2 cellular contexts compared by ENCODE assay signal in the genomic region with DNA sequence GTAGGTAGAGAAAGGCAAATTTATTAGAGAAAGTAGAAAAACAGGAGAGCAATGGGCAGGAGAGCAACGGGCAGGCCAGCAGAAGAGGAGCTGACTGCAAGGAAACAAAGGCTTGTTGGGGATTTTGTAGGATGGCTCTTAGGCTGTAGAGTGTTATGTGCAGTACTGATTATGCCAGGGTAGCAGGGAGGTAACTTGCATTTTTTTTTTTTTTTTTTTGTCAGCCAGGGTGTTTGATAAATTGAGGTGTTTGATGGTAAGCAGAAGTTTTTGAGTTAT.
TF ChIP-seq lines count a peak whose summit lies in the region.

No MANE protein-coding gene starts in this region.

TF ChIP-seq in HEK293, 187 proteins besides CTCF, POLR2A, EP300 and RAD21:
- TF ChIP-seq ZBTB11 (tag by site-specific recombination; conservative IDR thresholded peaks at IDR 0.05; ENCODE audit: low read depth): no peak
- no peak for TF ChIP-seq ZNF660 (tag by site-specific recombination; IDR thresholded peaks at IDR 0.05)
- TF ChIP-seq PRDM1 (tag by site-specific recombination; IDR thresholded peaks at IDR 0.05): 0 out of 2 replicates have a peak, but pooled peaks have one; percentile 5
- TF ChIP-seq ZNF175 (tag by site-specific recombination; IDR thresholded peaks at IDR 0.05): no peak
- TF ChIP-seq ZNF558 (tag by site-specific recombination; IDR thresholded peaks at IDR 0.05): 0 out of 2 replicates have a peak, but pooled peaks have one; percentile 40
- TF ChIP-seq, protein P1, sequence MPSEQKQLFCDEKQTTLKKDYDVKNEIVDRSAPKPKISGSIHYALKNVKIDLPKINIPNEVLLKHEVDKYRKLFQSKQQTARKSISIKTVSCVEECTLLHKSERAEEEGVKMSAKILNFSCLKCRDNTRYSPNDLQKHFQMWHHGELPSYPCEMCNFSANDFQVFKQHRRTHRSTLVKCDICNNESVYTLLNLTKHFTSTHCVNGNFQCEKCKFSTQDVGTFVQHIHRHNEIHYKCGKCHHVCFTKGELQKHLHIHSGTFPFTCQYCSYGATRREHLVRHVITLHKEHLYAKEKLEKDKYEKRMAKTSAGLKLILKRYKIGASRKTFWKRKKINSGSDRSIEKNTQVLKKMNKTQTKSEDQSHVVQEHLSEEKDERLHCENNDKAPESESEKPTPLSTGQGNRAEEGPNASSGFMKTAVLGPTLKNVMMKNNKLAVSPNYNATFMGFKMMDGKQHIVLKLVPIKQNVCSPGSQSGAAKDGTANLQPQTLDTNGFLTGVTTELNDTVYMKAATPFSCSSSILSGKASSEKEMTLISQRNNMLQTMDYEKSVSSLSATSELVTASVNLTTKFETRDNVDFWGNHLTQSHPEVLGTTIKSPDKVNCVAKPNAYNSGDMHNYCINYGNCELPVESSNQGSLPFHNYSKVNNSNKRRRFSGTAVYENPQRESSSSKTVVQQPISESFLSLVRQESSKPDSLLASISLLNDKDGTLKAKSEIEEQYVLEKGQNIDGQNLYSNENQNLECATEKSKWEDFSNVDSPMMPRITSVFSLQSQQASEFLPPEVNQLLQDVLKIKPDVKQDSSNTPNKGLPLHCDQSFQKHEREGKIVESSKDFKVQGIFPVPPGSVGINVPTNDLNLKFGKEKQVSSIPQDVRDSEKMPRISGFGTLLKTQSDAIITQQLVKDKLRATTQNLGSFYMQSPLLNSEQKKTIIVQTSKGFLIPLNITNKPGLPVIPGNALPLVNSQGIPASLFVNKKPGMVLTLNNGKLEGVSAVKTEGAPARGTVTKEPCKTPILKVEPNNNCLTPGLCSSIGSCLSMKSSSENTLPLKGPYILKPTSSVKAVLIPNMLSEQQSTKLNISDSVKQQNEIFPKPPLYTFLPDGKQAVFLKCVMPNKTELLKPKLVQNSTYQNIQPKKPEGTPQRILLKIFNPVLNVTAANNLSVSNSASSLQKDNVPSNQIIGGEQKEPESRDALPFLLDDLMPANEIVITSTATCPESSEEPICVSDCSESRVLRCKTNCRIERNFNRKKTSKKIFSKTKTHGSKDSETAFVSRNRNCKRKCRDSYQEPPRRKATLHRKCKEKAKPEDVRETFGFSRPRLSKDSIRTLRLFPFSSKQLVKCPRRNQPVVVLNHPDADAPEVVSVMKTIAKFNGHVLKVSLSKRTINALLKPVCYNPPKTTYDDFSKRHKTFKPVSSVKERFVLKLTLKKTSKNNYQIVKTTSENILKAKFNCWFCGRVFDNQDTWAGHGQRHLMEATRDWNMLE (tag by site-specific recombination; conservative IDR thresholded peaks at IDR 0.05; ENCODE audit: low read depth): 0 out of 2 replicates have a peak, but pooled peaks have one; percentile 18
- TF ChIP-seq SETDB1 (IDR thresholded peaks at IDR 0.05; ENCODE audit: insufficient read length, low read length): peak; percentile 81

TF ChIP-seq in HepG2, 621 proteins besides CTCF, POLR2A, EP300 and RAD21:
- TF ChIP-seq PBX2 (CRISPR knock-in tag; IDR thresholded peaks at IDR 0.05) (no peak), ZNF232 (CRISPR knock-in tag; IDR thresholded peaks at IDR 0.05; ENCODE audit: borderline replicate concordance) (no peak), ZNF678 (CRISPR knock-in tag; IDR thresholded peaks at IDR 0.05) (peak; percentile 86; the same call in 1 of the 2 replicates)
